ENCODE assay signal across 28 cellular contexts in the genomic region with DNA sequence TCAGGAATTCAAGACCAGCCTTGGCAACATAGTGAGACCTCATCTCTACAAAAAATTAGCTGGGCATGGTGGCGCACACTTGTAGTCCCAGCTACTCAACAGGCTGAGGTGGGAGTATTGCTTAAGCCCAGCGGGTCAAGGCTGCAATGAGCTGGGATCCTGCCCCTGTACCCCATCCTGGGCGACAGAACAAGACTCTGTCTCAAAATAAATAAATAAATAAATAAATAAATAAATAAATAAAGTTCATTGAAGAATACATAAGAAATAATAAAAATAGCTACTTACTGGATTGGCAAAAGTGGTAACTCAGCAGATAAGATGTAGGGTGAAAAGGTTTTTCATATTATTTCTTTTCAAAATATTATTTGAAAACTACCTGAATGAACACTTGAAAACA. TPM values are rescaled to one million over a fixed set of nuclear protein-coding genes. Genes with fewer than 3 reads are reported as not detected.
DNase-seq lines count a peak whose midpoint lies in the region; ATAC-seq and TF ChIP-seq lines count a peak whose summit lies in the region.
"Had no signal": no experiment of that assay in that cellular context is flagged by ENCODE, and none has a peak within 500 bp of the region (broad histone marks: within the 10 kb centered on the region; RNA-seq: fewer than 3 reads in every experiment).

No MANE protein-coding gene starts in this region.

- H3K27ac Mint-ChIP-seq in activated CD4-positive, alpha-beta T cell treated with anti-CD3 and anti-CD28 coated beads, Interleukin-2, amount 10 ng/mL, durations not matched to agents 24 days and 14 days = no peak overlapping the region
- H3K27ac Mint-ChIP-seq in memory B cell = peak overlapping the region; percentile 78

- H3K36me3 ChIP-seq in Loucy (ENCODE audit: insufficient read depth, low read length) (no peaks in the 10 kb centered on the region), SJCRH30 (peaks cover 3% of the 10 kb centered on the region)
- H3K36me3 ChIP-seq: SJSA1 had no signal

- no peaks in the 10 kb centered on the region for H3K9me3 Mint-ChIP-seq in activated CD4-positive, alpha-beta T cell treated with anti-CD3 and anti-CD28 coated beads, Interleukin-2, amount 10 ng/mL, durations not matched to agents 24 days and 14 days
- H3K9me3 Mint-ChIP-seq in memory B cell = no peaks in the 10 kb centered on the region
- H3K9me3 Mint-ChIP-seq: CD8-positive, alpha-beta memory T cell; H9; HFFc6 had no signal

- no peaks in the 10 kb centered on the region for H3K27me3 ChIP-seq in Loucy (ENCODE audit: insufficient read depth, low read length, poor library complexity, severe bottlenecking)
- no peaks in the 10 kb centered on the region for H3K27me3 ChIP-seq in SJCRH30
- H3K27me3 ChIP-seq: MG63, SJSA1 had no signal

- H3K4me3 ChIP-seq in Loucy (ENCODE audit: low read length, poor library complexity, severe bottlenecking) (peak overlapping the region; percentile 24), SJCRH30 (no peak overlapping the region)
- H3K4me3 ChIP-seq: GM23248, MG63, PC-9, SJSA1 had no signal

- no peaks in the 10 kb centered on the region for H3K9me2 ChIP-seq in Loucy (replicated peaks; ENCODE audit: low read depth, low read length)

- H3K4me1 ChIP-seq in Loucy (ENCODE audit: insufficient read depth, low read length, poor library complexity, severe bottlenecking) = peaks cover 46% of the 10 kb centered on the region
- H3K4me1 ChIP-seq in SJCRH30 = no peaks in the 10 kb centered on the region

- DNase-seq in activated CD4-positive, alpha-beta T cell treated with anti-CD3 and anti-CD28 coated beads, Interleukin-2, amount 10 ng/mL, durations not matched to agents 24 days and 14 days = peak; percentile 30
- no peak for DNase-seq in activated CD4-positive, alpha-beta T cell treated with anti-CD3 and anti-CD28 coated beads, Interleukin-2, amount 50 U/mL, for 1 hour
- DNase-seq in memory B cell (ENCODE audit: low spot score in 2 of 2) = no peak
- DNase-seq in NCI-H2029 treated with DMSO at 0.1 percent for 48 hours (lab: John Stamatoyannopoulos, UW) = no peak
- DNase-seq in SJCRH30 = no peak
- no peak for DNase-seq in posterior vena cava (ENCODE audit: low spot score)
- DNase-seq: ACHN; C1 segment of cervical spinal cord; CD8-positive, alpha-beta memory T cell; DMS 273 treated with DMSO at 0.1 percent for 48 hours; DMS79; GF-D8; GM23248; H9; HFFc6; Kasumi-1; MG63; NCI-H2029; NCI-H446 treated with DMSO at 0.1 percent for 48 hours; NCI-H526; NCI-H82; NK-92 treated with Interleukin-12 subunit alpha and Interleukin-12 subunit beta, amount 100 ng/mL, for 24 hours; PC-9 had no signal

- peaks cover 100% of the 10 kb centered on the region for H3K79me2 ChIP-seq in Loucy (ENCODE audit: insufficient read depth, low read length)

- H3K4me3 Mint-ChIP-seq in activated CD4-positive, alpha-beta T cell treated with anti-CD3 and anti-CD28 coated beads, Interleukin-2, amount 10 ng/mL, durations not matched to agents 24 days and 14 days = no peak overlapping the region
- H3K4me3 Mint-ChIP-seq in memory B cell = no peak overlapping the region
- H3K4me3 Mint-ChIP-seq: CD8-positive, alpha-beta memory T cell; H9 had no signal

- intact Hi-C loops in activated CD4-positive, alpha-beta T cell treated with anti-CD3 and anti-CD28 coated beads, Interleukin-2, amount 10 ng/mL, durations not matched to agents 24 days and 14 days (cut with micrococcal nuclease) = no loop called here
- intact Hi-C loops in posterior vena cava (cut with DNase I) = no loop called here

- H3K27me3 Mint-ChIP-seq in activated CD4-positive, alpha-beta T cell treated with anti-CD3 and anti-CD28 coated beads, Interleukin-2, amount 10 ng/mL, durations not matched to agents 24 days and 14 days = no peaks in the 10 kb centered on the region
- no peaks in the 10 kb centered on the region for H3K27me3 Mint-ChIP-seq in memory B cell

- H3K4me1 Mint-ChIP-seq in activated CD4-positive, alpha-beta T cell treated with anti-CD3 and anti-CD28 coated beads, Interleukin-2, amount 10 ng/mL, durations not matched to agents 24 days and 14 days = peaks cover 29% of the 10 kb centered on the region
- H3K4me1 Mint-ChIP-seq in memory B cell = peaks cover 43% of the 10 kb centered on the region

- no peak overlapping the region for H2AFZ ChIP-seq in Loucy (ENCODE audit: low read length)
- H2AFZ ChIP-seq: GM23248, PC-9 had no signal

- H3K27ac ChIP-seq in SJCRH30 = no peak overlapping the region
- H3K27ac ChIP-seq: 22Rv1, GM23248, PC-9, SJSA1 had no signal

- peaks cover 90% of the 10 kb centered on the region for H4K20me1 ChIP-seq in Loucy (ENCODE audit: insufficient read depth, low read length, poor library complexity, severe bottlenecking)

- TF ChIP-seq CTCF in Loucy (conservative IDR thresholded peaks at IDR 0.05; ENCODE audit: low read length) = no peak

- H3F3A ChIP-seq in Loucy (ENCODE audit: low read depth) = no peaks in the 10 kb centered on the region

- no peaks in the 10 kb centered on the region for H3K9me3 ChIP-seq in Loucy (ENCODE audit: insufficient read depth, low read depth, low read length)
- H3K9me3 ChIP-seq in SJCRH30 (replicated peaks) = no peaks in the 10 kb centered on the region
- H3K9me3 ChIP-seq: MG63, SJSA1 had no signal

- no peak for ATAC-seq in memory B cell (ENCODE audit: low read depth)
- ATAC-seq: HepG2, Right ventricle myocardium inferior had no signal

- H3K9ac ChIP-seq in Loucy (ENCODE audit: low read depth, low read length, poor library complexity, severe bottlenecking) = no peak overlapping the region
- H3K9ac ChIP-seq: GM23248 had no signal

- peak overlapping the region; percentile 94 for H3K4me2 ChIP-seq in Loucy (ENCODE audit: low read depth, low read length, poor library complexity, severe bottlenecking)
- H3K4me2 ChIP-seq: PC-9 had no signal

- peaks cover 11% of the 10 kb centered on the region for H3K36me3 Mint-ChIP-seq in activated CD4-positive, alpha-beta T cell treated with anti-CD3 and anti-CD28 coated beads, Interleukin-2, amount 10 ng/mL, durations not matched to agents 24 days and 14 days (ENCODE audit: low read depth)
- H3K36me3 Mint-ChIP-seq in memory B cell = peaks cover 2% of the 10 kb centered on the region

RNA-seq across cellular contexts. Expression of gene CEP170, which starts 5.9 kb away (rescaled TPM):
- total RNA-seq in activated CD4-positive, alpha-beta T cell treated with anti-CD3 and anti-CD28 coated beads, Interleukin-2, amount 10 ng/mL, durations not matched to agents 24 days and 14 days = 47.2 and 53.4 TPM in 2 replicates
- 76.1 and 87.3 TPM in 2 replicates for total RNA-seq in SJCRH30 (2014; rRNA removed; shearing (Covaris generic))
- total RNA-seq in posterior vena cava = 10 to 100 TPM; 73.7 to 77.0 TPM

RNA-seq across cellular contexts. Expression of gene SDCCAG8, which starts 6.6 kb away (rescaled TPM):
- total RNA-seq in activated CD4-positive, alpha-beta T cell treated with anti-CD3 and anti-CD28 coated beads, Interleukin-2, amount 10 ng/mL, durations not matched to agents 24 days and 14 days = 16.5 and 23.6 TPM in 2 replicates
- 10.0 and 13.6 TPM in 2 replicates for total RNA-seq in SJCRH30 (2014; rRNA removed; shearing (Covaris generic))
- total RNA-seq in posterior vena cava = 10 to 100 TPM; 40.8 to 52.1 TPM
